ENCODE assay signal across 9 cellular contexts in the genomic region with DNA sequence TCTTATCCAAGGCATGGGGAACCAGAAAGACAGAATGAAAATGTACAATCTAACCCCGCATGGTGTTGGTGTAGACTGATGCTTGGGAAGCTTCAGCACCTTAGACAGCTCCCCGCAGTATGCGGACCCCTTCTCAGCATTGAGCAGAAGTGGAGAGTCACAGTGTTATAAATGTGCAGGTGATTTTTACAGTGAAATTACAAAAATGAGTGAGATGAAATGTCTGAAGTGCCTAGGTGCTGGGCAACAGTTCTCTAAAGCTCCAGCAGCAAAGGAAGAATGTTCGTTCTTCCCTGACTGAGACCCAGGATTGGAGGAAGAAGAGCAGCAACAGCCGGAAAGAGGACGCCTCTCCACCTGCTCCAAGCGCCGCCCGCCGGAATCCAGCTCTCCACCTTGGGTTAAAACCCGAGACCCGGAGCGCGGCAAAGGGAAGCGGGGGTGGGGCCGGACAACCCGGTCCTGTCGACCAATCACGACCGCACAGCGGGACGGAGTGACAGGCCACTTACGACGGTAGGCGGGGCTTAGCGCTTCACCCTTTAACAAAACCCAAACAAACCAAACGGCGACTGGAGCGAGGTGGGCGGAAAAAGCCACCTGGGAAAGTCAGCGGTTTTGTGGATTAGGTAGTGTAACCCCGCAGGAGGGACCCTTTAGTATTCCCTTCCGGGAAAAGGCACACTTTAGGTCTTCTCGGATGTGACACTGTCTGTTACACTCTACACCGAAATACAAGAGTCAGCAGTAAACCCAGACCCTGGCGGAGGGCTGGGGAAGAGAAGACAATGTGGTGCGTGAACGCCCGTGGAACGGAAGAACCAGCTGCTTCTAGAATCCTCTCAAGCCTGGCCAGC. TPM values are rescaled to one million over a fixed set of nuclear protein-coding genes. Genes with fewer than 3 reads are reported as not detected.
DNase-seq lines count a peak whose midpoint lies in the region; ATAC-seq and TF ChIP-seq lines count a peak whose summit lies in the region.
"Had no signal": no experiment of that assay in that cellular context is flagged by ENCODE, and none has a peak within 500 bp of the region (broad histone marks: within the 10 kb centered on the region; RNA-seq: fewer than 3 reads in every experiment).

A gene (minus strand): TSS at position 403 of the 857 bp plus-strand sequence. CDS start 436 bp downstream, outside the sequence.

- no peaks in the 10 kb centered on the region for H3K79me2 ChIP-seq in MM.1S (ENCODE audit: low read length)

- H3K9ac ChIP-seq in MM.1S (ENCODE audit: low read length), result peak within 1 kb of the TSS; percentile 46; the same call in 1 of the 2 replicates

- no peaks in the 10 kb centered on the region for H3K9me2 ChIP-seq in MM.1S (replicated peaks; ENCODE audit: insufficient read depth, low read length)

- H3K4me1 ChIP-seq in MM.1S (ENCODE audit: low read length), result peaks cover 18% of the 10 kb centered on the region

- no peaks in the 10 kb centered on the region for H3K36me3 ChIP-seq in MM.1S (replicated peaks; ENCODE audit: insufficient read depth, low read length)

- peak within 1 kb of the TSS; percentile 36 for H3K4me2 ChIP-seq in MM.1S (ENCODE audit: low read depth, low read length)

- H3K4me3 ChIP-seq in MM.1S (ENCODE audit: low read length) (peak within 1 kb of the TSS; percentile 60), epithelial cell of esophagus (ENCODE audit: low read length) (peak within 1 kb of the TSS; percentile 25)

- peak; percentile 29 for DNase-seq in EL
- peak; percentile 78 for DNase-seq in MM.1S
- peak; percentile 63 for DNase-seq in epithelial cell of esophagus (ENCODE audit: low read depth)
- DNase-seq in myocyte (ENCODE audit: low read depth), result peak; percentile 63
- no peak for DNase-seq in NOMO-1 treated with dmso at 0.1 percent for 144 hours (lab: John Stamatoyannopoulos, UW; ENCODE audit: unreplicated experiment)
- no peak for DNase-seq in stimulated activated CD4-positive, alpha-beta T cell treated with anti-CD3 and anti-CD28 coated beads, Interleukin-4, amount 100 ng/mL, for 4 hours

- H2AFZ ChIP-seq in MM.1S (ENCODE audit: low read length), result peak within 1 kb of the TSS; percentile 47

- no peaks in the 10 kb centered on the region for H3K9me3 ChIP-seq in MM.1S (replicated peaks; ENCODE audit: insufficient read depth, low read length)

- H3K27me3 ChIP-seq in MM.1S (replicated peaks; ENCODE audit: insufficient read depth, low read length), result no peaks in the 10 kb centered on the region

- H4K20me1 ChIP-seq in MM.1S (ENCODE audit: insufficient read depth, low read length), result no peaks in the 10 kb centered on the region

- H3K27ac ChIP-seq in MM.1S (ENCODE audit: low read length), result peak within 1 kb of the TSS; percentile 57; the same call in 1 of the 2 replicates

- TF ChIP-seq CTCF in MM.1S (IDR thresholded peaks at IDR 0.05; ENCODE audit: low read length) (no peak), epithelial cell of esophagus (IDR thresholded peaks at IDR 0.05; ENCODE audit: insufficient read depth, low read depth, low read length, missing control alignments) (no peak)

- peak; percentile 87 for ATAC-seq in GM21619 (IDR thresholded peaks at IDR 0.05; ENCODE audit: unreplicated experiment)
- peak; percentile 95 for ATAC-seq in SK-N-SH treated with all-trans-retinoic acid at 6 μM for 48 hours

- H3F3A ChIP-seq in MM.1S (ENCODE audit: insufficient read depth, low read length), result peaks cover 2% of the 10 kb centered on the region; the same call in 1 of the 2 replicates

TF ChIP-seq in SK-N-SH treated with all-trans-retinoic acid at 6 μM for 48 hours, 23 proteins besides CTCF, POLR2A, EP300 and RAD21:
- TF ChIP-seq ISL1 (CRISPR knock-in tag; IDR thresholded peaks at IDR 0.05) (no peak), ESRRG (CRISPR knock-in tag; IDR thresholded peaks at IDR 0.05) (no peak), SNAI2 (CRISPR knock-in tag; IDR thresholded peaks at IDR 0.05) (no peak), ZFP3 (CRISPR knock-in tag; IDR thresholded peaks at IDR 0.05) (no peak), ZNF70 (CRISPR knock-in tag; IDR thresholded peaks at IDR 0.05) (no peak), ZC3H10 (CRISPR knock-in tag; IDR thresholded peaks at IDR 0.05) (no peak), CSDC2 (CRISPR knock-in tag; IDR thresholded peaks at IDR 0.05) (no peak), ZNF8 (CRISPR knock-in tag; IDR thresholded peaks at IDR 0.05) (no peak), ZFP30 (CRISPR knock-in tag; IDR thresholded peaks at IDR 0.05) (no peak), ZNF565 (CRISPR knock-in tag; conservative IDR thresholded peaks at IDR 0.05; ENCODE audit: low read depth) (no peak), TOX (CRISPR knock-in tag; IDR thresholded peaks at IDR 0.05; ENCODE audit: borderline replicate concordance) (no peak), BACH2 (CRISPR knock-in tag; IDR thresholded peaks at IDR 0.05; ENCODE audit: borderline replicate concordance) (no peak), ARNTL (CRISPR knock-in tag; IDR thresholded peaks at IDR 0.05; ENCODE audit: borderline replicate concordance, low read depth) (no peak), GLIS3 (CRISPR knock-in tag; IDR thresholded peaks at IDR 0.05) (no peak), OSR1 (CRISPR knock-in tag; IDR thresholded peaks at IDR 0.05) (no peak), TCF4 (CRISPR knock-in tag; IDR thresholded peaks at IDR 0.05; ENCODE audit: borderline replicate concordance) (no peak), PPARA (CRISPR knock-in tag; IDR thresholded peaks at IDR 0.05; ENCODE audit: borderline replicate concordance) (no peak)
- TF ChIP-seq, protein P1, sequence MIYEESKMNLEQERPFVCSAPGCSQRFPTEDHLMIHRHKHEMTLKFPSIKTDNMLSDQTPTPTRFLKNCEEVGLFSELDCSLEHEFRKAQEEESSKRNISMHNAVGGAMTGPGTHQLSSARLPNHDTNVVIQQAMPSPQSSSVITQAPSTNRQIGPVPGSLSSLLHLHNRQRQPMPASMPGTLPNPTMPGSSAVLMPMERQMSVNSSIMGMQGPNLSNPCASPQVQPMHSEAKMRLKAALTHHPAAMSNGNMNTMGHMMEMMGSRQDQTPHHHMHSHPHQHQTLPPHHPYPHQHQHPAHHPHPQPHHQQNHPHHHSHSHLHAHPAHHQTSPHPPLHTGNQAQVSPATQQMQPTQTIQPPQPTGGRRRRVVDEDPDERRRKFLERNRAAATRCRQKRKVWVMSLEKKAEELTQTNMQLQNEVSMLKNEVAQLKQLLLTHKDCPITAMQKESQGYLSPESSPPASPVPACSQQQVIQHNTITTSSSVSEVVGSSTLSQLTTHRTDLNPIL (CRISPR knock-in tag; IDR thresholded peaks at IDR 0.05; ENCODE audit: low read depth), result no peak
- TF ChIP-seq, protein P2, sequence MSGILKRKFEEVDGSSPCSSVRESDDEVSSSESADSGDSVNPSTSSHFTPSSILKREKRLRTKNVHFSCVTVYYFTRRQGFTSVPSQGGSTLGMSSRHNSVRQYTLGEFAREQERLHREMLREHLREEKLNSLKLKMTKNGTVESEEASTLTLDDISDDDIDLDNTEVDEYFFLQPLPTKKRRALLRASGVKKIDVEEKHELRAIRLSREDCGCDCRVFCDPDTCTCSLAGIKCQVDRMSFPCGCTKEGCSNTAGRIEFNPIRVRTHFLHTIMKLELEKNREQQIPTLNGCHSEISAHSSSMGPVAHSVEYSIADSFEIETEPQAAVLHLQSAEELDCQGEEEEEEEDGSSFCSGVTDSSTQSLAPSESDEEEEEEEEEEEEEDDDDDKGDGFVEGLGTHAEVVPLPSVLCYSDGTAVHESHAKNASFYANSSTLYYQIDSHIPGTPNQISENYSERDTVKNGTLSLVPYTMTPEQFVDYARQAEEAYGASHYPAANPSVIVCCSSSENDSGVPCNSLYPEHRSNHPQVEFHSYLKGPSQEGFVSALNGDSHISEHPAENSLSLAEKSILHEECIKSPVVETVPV (CRISPR knock-in tag; IDR thresholded peaks at IDR 0.05), result no peak
- TF ChIP-seq, protein P3, sequence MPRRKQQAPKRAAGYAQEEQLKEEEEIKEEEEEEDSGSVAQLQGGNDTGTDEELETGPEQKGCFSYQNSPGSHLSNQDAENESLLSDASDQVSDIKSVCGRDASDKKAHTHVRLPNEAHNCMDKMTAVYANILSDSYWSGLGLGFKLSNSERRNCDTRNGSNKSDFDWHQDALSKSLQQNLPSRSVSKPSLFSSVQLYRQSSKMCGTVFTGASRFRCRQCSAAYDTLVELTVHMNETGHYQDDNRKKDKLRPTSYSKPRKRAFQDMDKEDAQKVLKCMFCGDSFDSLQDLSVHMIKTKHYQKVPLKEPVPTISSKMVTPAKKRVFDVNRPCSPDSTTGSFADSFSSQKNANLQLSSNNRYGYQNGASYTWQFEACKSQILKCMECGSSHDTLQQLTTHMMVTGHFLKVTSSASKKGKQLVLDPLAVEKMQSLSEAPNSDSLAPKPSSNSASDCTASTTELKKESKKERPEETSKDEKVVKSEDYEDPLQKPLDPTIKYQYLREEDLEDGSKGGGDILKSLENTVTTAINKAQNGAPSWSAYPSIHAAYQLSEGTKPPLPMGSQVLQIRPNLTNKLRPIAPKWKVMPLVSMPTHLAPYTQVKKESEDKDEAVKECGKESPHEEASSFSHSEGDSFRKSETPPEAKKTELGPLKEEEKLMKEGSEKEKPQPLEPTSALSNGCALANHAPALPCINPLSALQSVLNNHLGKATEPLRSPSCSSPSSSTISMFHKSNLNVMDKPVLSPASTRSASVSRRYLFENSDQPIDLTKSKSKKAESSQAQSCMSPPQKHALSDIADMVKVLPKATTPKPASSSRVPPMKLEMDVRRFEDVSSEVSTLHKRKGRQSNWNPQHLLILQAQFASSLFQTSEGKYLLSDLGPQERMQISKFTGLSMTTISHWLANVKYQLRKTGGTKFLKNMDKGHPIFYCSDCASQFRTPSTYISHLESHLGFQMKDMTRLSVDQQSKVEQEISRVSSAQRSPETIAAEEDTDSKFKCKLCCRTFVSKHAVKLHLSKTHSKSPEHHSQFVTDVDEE (CRISPR knock-in tag; IDR thresholded peaks at IDR 0.05), result no peak

RNA-seq across cellular contexts. Expression of the gene that starts here (rescaled TPM):
- not detected in 2 replicates for total RNA-seq in myocyte
- not detected for polyA plus RNA-seq in myocyte (2012)
- total RNA-seq: T-helper 1 cell treated with Interleukin-12 subunit alpha and Interleukin-12 subunit beta and Interleukin-4 antibody, amounts not matched to agents 30 ng/mL and 1 ng/mL, for 36 hours had no signal

Comparison
In these comparisons a context has a peak if more than half of its experiments do, and no peak if none do; other contexts are left out.
1. Peak in DNase-seq in myocyte; RNA of the gene not detected or under 1 TPM.
2. DNase-seq: peak in EL (single experiment), MM.1S (single experiment) and epithelial cell of esophagus (single experiment); none in NOMO-1 treated with dmso at 0.1 percent for 144 hours (single experiment) and stimulated activated CD4-positive, alpha-beta T cell treated with anti-CD3 and anti-CD28 coated beads, Interleukin-4, amount 100 ng/mL, for 4 hours (0 of 2).